10 cellular contexts compared by ENCODE assay signal in the genomic region with DNA sequence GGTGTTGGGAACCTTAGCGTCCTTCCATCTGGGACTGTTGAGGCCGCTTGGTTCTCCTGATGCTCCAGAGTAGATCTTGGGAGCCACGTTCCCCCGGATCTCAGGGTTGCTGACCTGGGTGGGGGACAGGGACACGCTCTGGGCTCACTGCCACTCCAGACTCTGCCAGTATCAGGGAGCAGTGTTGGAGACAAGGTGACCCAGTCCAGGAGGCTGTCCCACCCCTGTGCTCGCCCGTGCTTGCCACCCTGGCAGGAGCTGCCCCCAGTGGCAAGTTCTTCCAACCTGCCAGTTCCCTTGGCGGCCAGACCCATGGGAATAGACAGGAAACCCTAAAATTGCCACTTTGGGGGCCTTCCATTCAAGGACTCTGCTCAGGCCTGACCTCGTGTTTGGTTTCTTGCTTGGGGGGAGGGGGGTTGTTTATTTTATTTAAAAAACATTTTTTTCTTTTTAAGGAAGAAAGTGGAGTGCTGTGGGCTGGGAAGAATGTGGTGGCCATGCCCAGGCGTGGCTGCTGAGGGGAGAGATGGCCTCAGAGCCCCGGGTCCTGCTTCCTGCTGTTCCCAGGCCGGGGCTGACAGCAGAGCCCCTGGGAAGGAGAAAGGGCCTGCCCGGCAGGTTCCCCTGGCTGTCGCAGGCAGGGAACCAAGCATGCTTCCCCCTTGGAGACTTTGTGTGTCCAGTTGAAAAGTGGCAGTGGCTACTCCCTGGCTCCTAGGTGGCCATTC. TPM values are rescaled to one million over a fixed set of nuclear protein-coding genes. Genes with fewer than 3 reads are reported as not detected.
DNase-seq lines count a peak whose midpoint lies in the region; ATAC-seq, FAIRE-seq and TF ChIP-seq lines count a peak whose summit lies in the region.
"Had no signal": no experiment of that assay in that cellular context is flagged by ENCODE, and none has a peak within 500 bp of the region (broad histone marks: within the 10 kb centered on the region; RNA-seq: fewer than 3 reads in every experiment).

No MANE protein-coding gene starts in this region.

- ATAC-seq in right lobe of liver (no peak), HepG2 (no peak), aorta (ENCODE audit: low FRiP score) (no peak)
- ATAC-seq: pancreas had no signal

- H4K20me1 ChIP-seq in HepG2 (ENCODE audit: insufficient read depth, low read length), result peaks cover 49% of the 10 kb centered on the region; the same call in 1 of the 2 replicates

- FAIRE-seq in HepG2 (lab: Jason Lieb, UNC), result no peak
- FAIRE-seq: pancreas had no signal

- WGBS in right lobe of liver (ENCODE audit: insufficient coverage, low coverage, low lambda C conversion rate, missing lambda C conversion rate), result 27% methylated on average over 6 of the region's 14 CpGs
- WGBS in HepG2 (ENCODE audit: low lambda C conversion rate), result 91% methylated on average over 11 of the region's 14 CpGs
- 47 to 48% methylated on average over 14 of the region's 14 CpGs for WGBS in aorta, 2 donors

- H3K36me3 ChIP-seq in right lobe of liver (no peaks in the 10 kb centered on the region), HepG2 (replicated peaks in 1 of 2; ENCODE audit: control insufficient read depth in 1 of 2, insufficient read depth in 2 of 2, low read length in 2 of 2) (peaks cover 13 to 64% of the 10 kb centered on the region in 2 experiments), ascending aorta (no peaks in the 10 kb centered on the region), muscle layer of colon (ENCODE audit: insufficient read depth, low read length) (no peaks in the 10 kb centered on the region), aorta (ENCODE audit: control insufficient read depth in 1 of 2, insufficient read depth in 2 of 2, low read length in 1 of 2) (no peaks in the 10 kb centered on the region), HAP-1 (replicated peaks) (peaks cover 23% of the 10 kb centered on the region; the same call in 1 of the 2 replicates)
- H3K36me3 ChIP-seq: pancreas had no signal

- H3K27me3 ChIP-seq in right lobe of liver (no peaks in the 10 kb centered on the region), HepG2 (ENCODE audit: control insufficient read depth in 1 of 2, insufficient read depth in 2 of 2, low read length in 2 of 2) (no peaks in the 10 kb centered on the region), ascending aorta (no peaks in the 10 kb centered on the region), muscle layer of colon (ENCODE audit: control insufficient read depth in 1 of 2, insufficient read depth in 2 of 2, low read length in 2 of 2) (no peaks in the 10 kb centered on the region), aorta (ENCODE audit: control insufficient read depth in 1 of 2, insufficient read depth in 2 of 2, low read length in 1 of 2) (no peaks in the 10 kb centered on the region), HAP-1 (ENCODE audit: low read depth) (no peaks in the 10 kb centered on the region)
- H3K27me3 ChIP-seq: pancreas had no signal

- CTCF ChIA-PET in HepG2 (lab: Yijun Ruan, JAX; ENCODE audit: low intra/inter-chr PET ratio, low total read pairs), result no interaction called here

- DNase-seq in right lobe of liver (peak in 2 of 3 donors; percentile 25 to 47), HepG2 (ENCODE audit: low spot score) (no peak), ascending aorta (ENCODE audit: low spot score in 2 of 2) (peak; percentile 6 to 60), aorta (peak; percentile 50 to 74), HAP-1 (ENCODE audit: low spot score in 2 of 2) (no peak), NCI-H1092 treated with DMSO at 0.1 percent for 48 hours (lab: John Stamatoyannopoulos, UW) (no peak), cerebellar cortex (ENCODE audit: low spot score) (no peak)
- DNase-seq: NCI-H2171 treated with DMSO at 0.1 percent for 48 hours had no signal

- BruUV-seq in HepG2 (replicated peaks; lab: Mats Ljungman, UMichigan), result no TSS peak

- no peak overlapping the region for H2AFZ ChIP-seq in HepG2 (ENCODE audit: low read length)

- intact Hi-C loops in right lobe of liver (cut with DNase I) (loop anchor here in 1 of 2 donors (5.0 to 10.0 kb wide), 2 partner anchors 34 to 111 kb away; no protein-coding TSS in a partner anchor), HepG2 (cut with micrococcal nuclease; ENCODE audit: unreplicated experiment) (no loop called here), ascending aorta (cut with DNase I) (no loop called here), aorta (cut with DNase I) (no loop called here)

- no peak for TF ChIP-seq CTCF in right lobe of liver (IDR thresholded peaks at IDR 0.05)
- TF ChIP-seq CTCF in HepG2 (CRISPR knock-in tag; IDR thresholded peaks at IDR 0.05), result no peak
- no peak for TF ChIP-seq CTCF in ascending aorta (IDR thresholded peaks at IDR 0.05)

- no peak overlapping the region for H3K4me2 ChIP-seq in HepG2 (ENCODE audit: low read depth, low read length)

- TF ChIP-seq RAD21 in HepG2 (CRISPR knock-in tag; IDR thresholded peaks at IDR 0.05), result no peak

- in situ Hi-C loops in HepG2 (cut with HindIII; ENCODE audit: extremely low pct_ligation_motif_present, low pct_unique_long_range_greater_than_20kb), result no loop called here
- in situ Hi-C loops in HAP-1 (cut with MboI; ENCODE audit: low sequenced_read_pairs), result no loop called here

- TF ChIP-seq EP300 in HepG2 (IDR thresholded peaks at IDR 0.05; ENCODE audit: low read depth in 2 of 2, low read length in 2 of 2), result no peak
- no peak for TF ChIP-seq EP300 in HepG2 (CRISPR knock-in tag; IDR thresholded peaks at IDR 0.05; ENCODE audit: borderline replicate concordance)

- peaks cover 60% of the 10 kb centered on the region for H3K79me2 ChIP-seq in HepG2 (ENCODE audit: insufficient read depth, low read length)

- H3K9me3 ChIP-seq in right lobe of liver (no peaks in the 10 kb centered on the region), HepG2 (ENCODE audit: low read length) (no peaks in the 10 kb centered on the region), ascending aorta (no peaks in the 10 kb centered on the region), muscle layer of colon (ENCODE audit: low read length) (no peaks in the 10 kb centered on the region), aorta (ENCODE audit: control insufficient read depth, low read length) (no peaks in the 10 kb centered on the region), HAP-1 (no peaks in the 10 kb centered on the region)
- H3K9me3 ChIP-seq: pancreas had no signal

- POLR2A ChIA-PET in HepG2 (lab: Yijun Ruan, JAX), result no interaction called here

- peak overlapping the region in 2 of 3 donors; percentile 62 to 67 for H3K27ac ChIP-seq in right lobe of liver
- no peak overlapping the region for H3K27ac ChIP-seq in HepG2 (ENCODE audit: extremely low read length, insufficient read depth, low read length)
- peak overlapping the region; percentile 72 to 80 for H3K27ac ChIP-seq in ascending aorta
- peak overlapping the region; percentile 34 for H3K27ac ChIP-seq in muscle layer of colon (ENCODE audit: low read depth, low read length)
- H3K27ac ChIP-seq in aorta (ENCODE audit: low read depth in 1 of 2, low read length in 2 of 2), result peak overlapping the region in 1 of 2 donors; percentile 19

- TF ChIP-seq POLR2A in right lobe of liver (IDR thresholded peaks at IDR 0.05) (no peak), HepG2 (IDR thresholded peaks at IDR 0.05; ENCODE audit: insufficient read depth in 1 of 2, low read depth in 2 of 2, low read length in 2 of 2) (no peak)

- H3K9ac ChIP-seq in HepG2 (ENCODE audit: insufficient read depth, low read depth, low read length) (no peak overlapping the region), muscle layer of colon (ENCODE audit: low read length) (no peak overlapping the region)

- no peak overlapping the region for H3K4me3 ChIP-seq in right lobe of liver
- H3K4me3 ChIP-seq in HepG2 (replicated peaks in 1 of 3; ENCODE audit: insufficient read depth in 1 of 3, low read depth in 2 of 3, low read length in 3 of 3), result no peak overlapping the region
- H3K4me3 ChIP-seq in ascending aorta, result no peak overlapping the region
- H3K4me3 ChIP-seq in muscle layer of colon (ENCODE audit: low read depth in 1 of 2, low read length in 2 of 2), result no peak overlapping the region
- no peak overlapping the region for H3K4me3 ChIP-seq in aorta (ENCODE audit: low read length in 2 of 2)
- no peak overlapping the region for H3K4me3 ChIP-seq in HAP-1
- H3K4me3 ChIP-seq: pancreas had no signal

- H3K4me1 ChIP-seq in right lobe of liver (peaks cover 0 to 54% (median 8%) of the 10 kb centered on the region in 4 donors), HepG2 (ENCODE audit: insufficient read depth, low read length) (peaks cover 30% of the 10 kb centered on the region), ascending aorta (peaks cover 78 to 85% of the 10 kb centered on the region in 2 donors), muscle layer of colon (ENCODE audit: insufficient read depth, low read length) (peaks cover 82% of the 10 kb centered on the region), aorta (ENCODE audit: control insufficient read depth in 1 of 2, insufficient read depth in 2 of 2, low read length in 2 of 2) (no peaks in the 10 kb centered on the region), HAP-1 (no peaks in the 10 kb centered on the region; the same call in 1 of the 2 replicates)

RNA-seq across cellular contexts. Expression of a gene that starts 7.2 kb away (rescaled TPM):
- total RNA-seq in right lobe of liver (10 to 100 TPM; 24.5 to 43.9 (median 28.5) TPM), HepG2 (2016; rRNA removed; fragmentation: Illumina TruSeq; extraction: Trizol) (26.3 and 31.3 TPM in 2 replicates), ascending aorta (65.3 TPM), aorta (10 to 100 TPM; 53.8 to 77.6 TPM)
- 26.5 and 26.8 TPM in 2 replicates for total RNA-seq in HepG2 (2016; cell fraction: cytosol; rRNA removed; fragmentation: Illumina TruSeq; extraction: Trizol; ENCODE audit: low read depth)
- 21.7 and 32.4 TPM in 2 replicates for total RNA-seq in HepG2 (2016; cell fraction: insoluble cytoplasmic fraction; rRNA removed; fragmentation: Illumina TruSeq; extraction: Trizol)
- total RNA-seq in HepG2 (2016; cell fraction: membrane; rRNA removed; fragmentation: Illumina TruSeq; extraction: Trizol), result 46.5 and 47.3 TPM in 2 replicates
- total RNA-seq in HepG2 (2016; cell fraction: nucleus; rRNA removed; fragmentation: Illumina TruSeq; extraction: Trizol), result 25.3 and 29.3 TPM in 2 replicates
- polyA plus RNA-seq in HepG2 (2011; rRNA removed) (42.4 and 66.8 TPM in 2 replicates), aorta (10 to 100 TPM; 29.3 to 53.6 TPM)
- 34.8 and 51.8 TPM in 2 replicates for polyA plus RNA-seq in HepG2 (2011; cell fraction: cytosol; rRNA removed)
- polyA plus RNA-seq in HepG2 (2011; cell fraction: nucleus; rRNA removed), result 202 and 278 TPM in 2 replicates
- polyA plus RNA-seq in HepG2 (2012), result 39.1 and 39.9 TPM in 2 replicates
- polyA plus RNA-seq in HepG2 (2016; cell fraction: cytosol; fragmentation: Illumina TruSeq; extraction: Trizol; ENCODE audit: low read depth), result 19.6 and 21.3 TPM in 2 replicates
- 24.6 and 30.4 TPM in 2 replicates for polyA plus RNA-seq in HepG2 (2016; cell fraction: insoluble cytoplasmic fraction; fragmentation: Illumina TruSeq; extraction: Trizol; ENCODE audit: low read depth)
- 34.4 and 41.1 TPM in 2 replicates for polyA plus RNA-seq in HepG2 (2016; cell fraction: membrane; fragmentation: Illumina TruSeq; extraction: Trizol; ENCODE audit: low read depth)
- 65.6 and 70.5 TPM in 2 replicates for polyA plus RNA-seq in HepG2 (2016; cell fraction: nucleus; fragmentation: Illumina TruSeq; extraction: Trizol; ENCODE audit: insufficient read depth, low read depth)
- 142 and 187 TPM in 2 replicates for polyA minus RNA-seq in HepG2 (2011; rRNA and poly(A)+ RNA removed; ENCODE audit: low replicate concordance)
- 39.4 and 40.8 TPM in 2 replicates for polyA minus RNA-seq in HepG2 (2011; cell fraction: cytosol; rRNA and poly(A)+ RNA removed)
- polyA minus RNA-seq in HepG2 (2011; cell fraction: nucleus; rRNA and poly(A)+ RNA removed), result 41.1 and 50.2 TPM in 2 replicates

RNA-seq across cellular contexts. Expression of a gene that starts 15.7 kb away (rescaled TPM):
- total RNA-seq in right lobe of liver (10 to 100 TPM in 4 of 6 experiments, 1 to 10 TPM in 2; 7.7 to 14.1 (median 10.4) TPM), HepG2 (2016; rRNA removed; fragmentation: Illumina TruSeq; extraction: Trizol) (4.8 and 18.6 TPM in 2 replicates), ascending aorta (54.7 TPM), aorta (10 to 100 TPM; 43.2 to 96.1 TPM)
- total RNA-seq in HepG2 (2016; cell fraction: cytosol; rRNA removed; fragmentation: Illumina TruSeq; extraction: Trizol; ENCODE audit: low read depth), result 27.6 and 29.6 TPM in 2 replicates
- total RNA-seq in HepG2 (2016; cell fraction: insoluble cytoplasmic fraction; rRNA removed; fragmentation: Illumina TruSeq; extraction: Trizol), result 5.9 and 17.7 TPM in 2 replicates
- 13.2 and 14.7 TPM in 2 replicates for total RNA-seq in HepG2 (2016; cell fraction: membrane; rRNA removed; fragmentation: Illumina TruSeq; extraction: Trizol)
- 26.2 and 27.8 TPM in 2 replicates for total RNA-seq in HepG2 (2016; cell fraction: nucleus; rRNA removed; fragmentation: Illumina TruSeq; extraction: Trizol)
- polyA plus RNA-seq in HepG2 (2011; rRNA removed) (27.3 and 35.5 TPM in 2 replicates), aorta (100 to 1,000 TPM in 1 of 2 donors, 10 to 100 TPM in 1; 16.8 to 100 TPM)
- 14.4 and 20.5 TPM in 2 replicates for polyA plus RNA-seq in HepG2 (2011; cell fraction: cytosol; rRNA removed)
- 139 and 163 TPM in 2 replicates for polyA plus RNA-seq in HepG2 (2011; cell fraction: nucleus; rRNA removed)
- polyA plus RNA-seq in HepG2 (2012), result 9.7 and 17.4 TPM in 2 replicates
- polyA plus RNA-seq in HepG2 (2016; cell fraction: cytosol; fragmentation: Illumina TruSeq; extraction: Trizol; ENCODE audit: low read depth), result 7.4 TPM in 2 replicates
- 5.1 and 7.5 TPM in 2 replicates for polyA plus RNA-seq in HepG2 (2016; cell fraction: insoluble cytoplasmic fraction; fragmentation: Illumina TruSeq; extraction: Trizol; ENCODE audit: low read depth)
- 10.9 and 11.1 TPM in 2 replicates for polyA plus RNA-seq in HepG2 (2016; cell fraction: membrane; fragmentation: Illumina TruSeq; extraction: Trizol; ENCODE audit: low read depth)
- polyA plus RNA-seq in HepG2 (2016; cell fraction: nucleus; fragmentation: Illumina TruSeq; extraction: Trizol; ENCODE audit: insufficient read depth, low read depth), result 77.4 and 86.1 TPM in 2 replicates
- 27.0 and 38.7 TPM in 2 replicates for polyA minus RNA-seq in HepG2 (2011; rRNA and poly(A)+ RNA removed; ENCODE audit: low replicate concordance)
- polyA minus RNA-seq in HepG2 (2011; cell fraction: cytosol; rRNA and poly(A)+ RNA removed), result 4.4 and 7.0 TPM in 2 replicates
- 38.2 and 45.5 TPM in 2 replicates for polyA minus RNA-seq in HepG2 (2011; cell fraction: nucleus; rRNA and poly(A)+ RNA removed)

RNA-seq across cellular contexts. Expression of a gene that starts 29.9 kb away (rescaled TPM):
- 10 to 100 TPM; 10.9 to 17.9 (median 14.5) TPM for total RNA-seq in right lobe of liver
- total RNA-seq in HepG2 (2016; rRNA removed; fragmentation: Illumina TruSeq; extraction: Trizol), result 7.5 and 12.4 TPM in 2 replicates
- total RNA-seq in HepG2 (2016; cell fraction: cytosol; rRNA removed; fragmentation: Illumina TruSeq; extraction: Trizol; ENCODE audit: low read depth), result 2.6 and 4.3 TPM in 2 replicates
- 5.5 and 11.6 TPM in 2 replicates for total RNA-seq in HepG2 (2016; cell fraction: insoluble cytoplasmic fraction; rRNA removed; fragmentation: Illumina TruSeq; extraction: Trizol)
- total RNA-seq in HepG2 (2016; cell fraction: membrane; rRNA removed; fragmentation: Illumina TruSeq; extraction: Trizol), result 5.3 and 7.4 TPM in 2 replicates
- 13.3 and 15.7 TPM in 2 replicates for total RNA-seq in HepG2 (2016; cell fraction: nucleus; rRNA removed; fragmentation: Illumina TruSeq; extraction: Trizol)
- polyA plus RNA-seq in HepG2 (2011; rRNA removed), result 18.6 and 18.8 TPM in 2 replicates
- 5.6 and 8.3 TPM in 2 replicates for polyA plus RNA-seq in HepG2 (2011; cell fraction: cytosol; rRNA removed)
- 74.8 and 103 TPM in 2 replicates for polyA plus RNA-seq in HepG2 (2011; cell fraction: nucleus; rRNA removed)
- 15.3 and 17.6 TPM in 2 replicates for polyA plus RNA-seq in HepG2 (2012)
- polyA plus RNA-seq in HepG2 (2016; cell fraction: cytosol; fragmentation: Illumina TruSeq; extraction: Trizol; ENCODE audit: low read depth), result 4.4 and 5.1 TPM in 2 replicates
- polyA plus RNA-seq in HepG2 (2016; cell fraction: insoluble cytoplasmic fraction; fragmentation: Illumina TruSeq; extraction: Trizol; ENCODE audit: low read depth), result 8.5 and 13.0 TPM in 2 replicates
- 7.7 and 10.7 TPM in 2 replicates for polyA plus RNA-seq in HepG2 (2016; cell fraction: membrane; fragmentation: Illumina TruSeq; extraction: Trizol; ENCODE audit: low read depth)
- polyA plus RNA-seq in HepG2 (2016; cell fraction: nucleus; fragmentation: Illumina TruSeq; extraction: Trizol; ENCODE audit: insufficient read depth, low read depth), result 31.0 and 36.7 TPM in 2 replicates
- polyA minus RNA-seq in HepG2 (2011; rRNA and poly(A)+ RNA removed; ENCODE audit: low replicate concordance), result 9.3 and 33.1 TPM in 2 replicates
- polyA minus RNA-seq in HepG2 (2011; cell fraction: cytosol; rRNA and poly(A)+ RNA removed), result 5.9 and 7.6 TPM in 2 replicates
- polyA minus RNA-seq in HepG2 (2011; cell fraction: nucleus; rRNA and poly(A)+ RNA removed), result 12.7 and 14.4 TPM in 2 replicates
- total RNA-seq in ascending aorta, result 30.9 TPM
- total RNA-seq in aorta, result 10 to 100 TPM; 27.3 to 37.0 TPM
- polyA plus RNA-seq in aorta, result 10 to 100 TPM; 13.3 to 24.1 TPM

Comparison
In these comparisons a context has a peak if more than half of its experiments do, and no peak if none do; other contexts are left out.
1. DNase-seq: peak in right lobe of liver (2 of 3), ascending aorta (2 of 2) and aorta (2 of 2); none in HepG2 (single experiment), HAP-1 (0 of 2), NCI-H1092 treated with DMSO at 0.1 percent for 48 hours (single experiment) and cerebellar cortex (single experiment).